8 cellular contexts compared by ENCODE assay signal in genomic region chrX:103688949-103689348, GRCh38. TPM values are rescaled to one million over a fixed set of nuclear protein-coding genes. Genes with fewer than 3 reads are reported as not detected.
DNase-seq lines count a peak whose midpoint lies in the region; ATAC-seq and TF ChIP-seq lines count a peak whose summit lies in the region.

No MANE protein-coding gene starts in this region.

- intact Hi-C loops in gastrocnemius medialis (cut with DNase I; ENCODE audit: low total_unique reads) = loop anchor here (5.0 kb wide), 4 partner anchors 82 to 478 kb away; partner anchors contain the start of genes FAM199X, TCEAL3 and TCEAL4

- ATAC-seq in gastrocnemius medialis (no peak), GM18520 (IDR thresholded peaks at IDR 0.05; ENCODE audit: unreplicated experiment) (no peak)

- no peaks in the 10 kb centered on the region for H3K27me3 ChIP-seq in Karpas-422 (ENCODE audit: low read length)
- no peaks in the 10 kb centered on the region for H3K27me3 ChIP-seq in gastrocnemius medialis
- no peaks in the 10 kb centered on the region for H3K27me3 ChIP-seq in MG63

- no peaks in the 10 kb centered on the region for H3K9me2 ChIP-seq in Karpas-422 (replicated peaks; ENCODE audit: insufficient read depth, low read length)

- H3K4me3 ChIP-seq in Karpas-422 (ENCODE audit: low read length) (no peak overlapping the region), gastrocnemius medialis (no peak overlapping the region), MG63 (no peak overlapping the region)

- no peak overlapping the region for H3K4me2 ChIP-seq in Karpas-422 (ENCODE audit: low read depth, low read length, poor library complexity, severe bottlenecking)

- H2AFZ ChIP-seq in Karpas-422 (ENCODE audit: low read length) = no peak overlapping the region

- in situ Hi-C loops in gastrocnemius medialis (cut with MboI; ENCODE audit: low sequenced_read_pairs in 4 of 4) = loop anchor here in 2 of 4 donors (25.0 kb wide), 1 partner anchor 473 kb away; the partner anchor contains the start of genes FAM199X (in 2 of the 2) and SLC25A53 (in 2 of the 2)

- H3K9ac ChIP-seq in Karpas-422 (ENCODE audit: low read length) = no peak overlapping the region

- TF ChIP-seq CTCF in gastrocnemius medialis (IDR thresholded peaks at IDR 0.05 in 4 of 5, conservative IDR thresholded peaks at IDR 0.05 in 1 of 5) = peak; percentile 33 to 65 (median 46)

- no peak for TF ChIP-seq POLR2A in gastrocnemius medialis (IDR thresholded peaks at IDR 0.05)

- DNase-seq in DMS 273 treated with DMSO at 0.1 percent for 48 hours (lab: John Stamatoyannopoulos, UW) = peak; percentile 50
- peak; percentile 72 for DNase-seq in Karpas-422
- DNase-seq in RPMI8226 = peak; percentile 41
- DNase-seq in fibroblast of peridontal ligament (ENCODE audit: extremely low read depth) = peak; percentile 51
- no peak for DNase-seq in gastrocnemius medialis
- DNase-seq in MG63 = no peak
- no peak for DNase-seq in A172 (ENCODE audit: low spot score)

- peaks cover 18% of the 10 kb centered on the region for H3K79me2 ChIP-seq in Karpas-422 (ENCODE audit: low read length)

- H3K4me1 ChIP-seq in Karpas-422 (ENCODE audit: low read length) (peaks cover 8% of the 10 kb centered on the region), gastrocnemius medialis (peaks cover 5 to 9% of the 10 kb centered on the region in 2 donors)

- H3K27ac ChIP-seq in Karpas-422 (ENCODE audit: low read length) (no peak overlapping the region), gastrocnemius medialis (peak overlapping the region in 3 of 4 donors; percentile 94 to 99 (median 98))

- H3K36me3 ChIP-seq in Karpas-422 (ENCODE audit: insufficient read depth, low read length) = peaks cover 12% of the 10 kb centered on the region
- peaks cover 0 to 7% of the 10 kb centered on the region in 2 donors for H3K36me3 ChIP-seq in gastrocnemius medialis
- H3K36me3 ChIP-seq in MG63 = peaks cover 16% of the 10 kb centered on the region

- H3K9me3 ChIP-seq in Karpas-422 (ENCODE audit: low read length) (no peaks in the 10 kb centered on the region), gastrocnemius medialis (no peaks in the 10 kb centered on the region), MG63 (no peaks in the 10 kb centered on the region)

- no peaks in the 10 kb centered on the region for H4K20me1 ChIP-seq in Karpas-422 (ENCODE audit: insufficient read depth, low read depth, low read length)

RNA-seq across cellular contexts. Expression of gene MORF4L2, which starts 2.5 kb away (rescaled TPM):
- total RNA-seq in Karpas-422 (2014; rRNA removed; shearing (Covaris generic); ENCODE audit: low replicate concordance) = 83.4 and 90.4 TPM in 2 replicates
- 100 to 1,000 TPM; 190 to 317 (median 213) TPM for total RNA-seq in gastrocnemius medialis
- total RNA-seq in MG63 (2014; rRNA removed; shearing (Covaris generic); ENCODE audit: low replicate concordance) = 919 and 2,011 TPM in 2 replicates
- 347 and 427 TPM in 2 replicates for total RNA-seq in A172 (2014; rRNA removed; shearing (Covaris generic))

RNA-seq across cellular contexts. Expression of gene TMEM31, which starts 21.8 kb away (rescaled TPM):
- total RNA-seq in Karpas-422 (2014; rRNA removed; shearing (Covaris generic); ENCODE audit: low replicate concordance) = not detected in 2 replicates
- not detected for total RNA-seq in gastrocnemius medialis
- not detected in 2 replicates for total RNA-seq in MG63 (2014; rRNA removed; shearing (Covaris generic); ENCODE audit: low replicate concordance)
- not detected in 2 replicates for total RNA-seq in A172 (2014; rRNA removed; shearing (Covaris generic))

Comparison
In these comparisons a context has a peak if more than half of its experiments do, and no peak if none do; other contexts are left out.
1. DNase-seq: peak in DMS 273 treated with DMSO at 0.1 percent for 48 hours (single experiment), Karpas-422 (single experiment), RPMI8226 (single experiment) and fibroblast of peridontal ligament (single experiment); none in gastrocnemius medialis (0 of 2), MG63 (single experiment) and A172 (single experiment).